In genomic region chr11:90380206-90380605, GRCh38 we compare ENCODE assay signal across 3 cellular contexts.
"Had no signal": no experiment of that assay in that cellular context is flagged by ENCODE, and none has a peak within 500 bp of the region (broad histone marks: within the 10 kb centered on the region; RNA-seq: fewer than 3 reads in every experiment).

No MANE protein-coding gene starts in this region.

- DNase-seq: GDM1, GF-D8 had no signal

- H3K4me3 ChIP-seq: GM12878 had no signal
